Comparison of ENCODE assay signal across 17 cellular contexts in the genomic region with DNA sequence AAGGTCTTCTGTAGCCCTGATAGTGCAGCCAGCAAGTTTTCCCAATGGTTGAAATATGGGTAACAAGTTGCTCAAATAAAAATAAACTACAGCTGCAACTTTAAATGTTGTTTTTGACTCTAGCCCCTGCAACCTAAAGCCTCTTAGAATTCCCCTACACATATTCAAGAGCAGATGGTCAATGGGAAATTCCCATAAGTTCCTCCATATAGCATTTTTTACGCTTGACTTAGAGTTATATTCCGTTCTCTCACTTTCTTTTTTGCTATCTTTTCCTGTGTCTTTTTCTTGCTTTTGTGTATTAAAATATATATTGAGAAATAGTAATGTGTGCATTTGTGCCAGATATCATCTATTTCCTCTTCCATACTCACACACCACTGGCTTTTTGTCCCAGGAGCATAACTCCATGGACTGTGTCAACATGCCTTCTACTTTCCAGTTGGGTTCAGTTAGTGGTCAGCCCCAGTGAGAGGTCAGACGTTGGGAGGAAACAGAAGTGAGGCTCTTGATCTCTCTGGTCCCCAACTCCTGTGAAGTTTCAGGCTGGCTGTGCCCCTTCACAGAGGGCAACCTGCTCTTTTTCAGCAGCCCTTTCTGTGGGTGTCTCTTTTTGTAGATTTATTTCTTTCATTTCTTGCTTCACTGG.
A peak's percentile ranks its signal among the peaks of the same experiment; 100 is the strongest.
DNase-seq lines count a peak whose midpoint lies in the region; ATAC-seq and TF ChIP-seq lines count a peak whose summit lies in the region.
"Had no signal": no experiment of that assay in that cellular context is flagged by ENCODE, and none has a peak within 500 bp of the region (broad histone marks: within the 10 kb centered on the region; RNA-seq: fewer than 3 reads in every experiment).

No MANE protein-coding gene starts in this region.

- DNase-seq in activated T-helper 1 cell treated with anti-CD3 and anti-CD28 coated beads, Interleukin-12 subunit alpha, Interleukin-12 subunit beta, Interleukin-2, Interleukin-4 antibody, amounts not matched to agents 30 ng/mL and 10 ng/mL and 1 ng/mL, durations not matched to agents 14 hours and 24 hours and 36 hours (ENCODE audit: low spot score), result no peak
- DNase-seq in NCI-H69 (lab: John Stamatoyannopoulos, UW) (no peak), ovary (no peak)
- no peak for DNase-seq in activated naive CD4-positive, alpha-beta T cell treated with anti-CD3 and anti-CD28 coated beads, Interleukin-2, amount 50 U/mL, for 72 hours (ENCODE audit: low spot score in 2 of 2)
- no peak for DNase-seq in stimulated activated CD4-positive, alpha-beta T cell treated with anti-CD3 and anti-CD28 coated beads, Interleukin-2, amount 100 ng/mL, for 48 hours
- DNase-seq: activated naive CD4-positive, alpha-beta T cell treated with Interleukin-2 at 50 U/mL for 16 hours; glutamatergic neuron; IMR-90; naive B cell; NCI-H1436; NCI-H524 treated with DMSO at 0.1 percent for 48 hours; T1000 had no signal

- H3K4me3 ChIP-seq in ovary, result no peak overlapping the region
- H3K4me3 ChIP-seq: suprapubic skin had no signal

- ATAC-seq in GM18861 (IDR thresholded peaks at IDR 0.05; ENCODE audit: unreplicated experiment) (peak; percentile 22), GM21447 (IDR thresholded peaks at IDR 0.05; ENCODE audit: unreplicated experiment) (peak; percentile 49), HG03066 (IDR thresholded peaks at IDR 0.05; ENCODE audit: low read depth, unreplicated experiment) (peak; percentile 34)
- no peak for ATAC-seq in activated naive CD4-positive, alpha-beta T cell treated with anti-CD3 and anti-CD28 coated beads, Interleukin-2, amount 50 U/mL, for 72 hours

- peak overlapping the region; percentile 3 for H3K27ac Mint-ChIP-seq in activated T-helper 1 cell treated with anti-CD3 and anti-CD28 coated beads, Interleukin-12 subunit alpha, Interleukin-12 subunit beta, Interleukin-2, Interleukin-4 antibody, amounts not matched to agents 30 ng/mL and 10 ng/mL and 1 ng/mL, durations not matched to agents 14 hours and 24 hours and 36 hours
- H3K27ac Mint-ChIP-seq in activated naive CD4-positive, alpha-beta T cell treated with anti-CD3 and anti-CD28 coated beads, Interleukin-2, amount 50 U/mL, for 72 hours, result no peak overlapping the region
- H3K27ac Mint-ChIP-seq: CD14-positive monocyte had no signal

- no peak for TF ChIP-seq CTCF in ovary (IDR thresholded peaks at IDR 0.05)

- H3K9me3 Mint-ChIP-seq in activated T-helper 1 cell treated with anti-CD3 and anti-CD28 coated beads, Interleukin-12 subunit alpha, Interleukin-12 subunit beta, Interleukin-2, Interleukin-4 antibody, amounts not matched to agents 30 ng/mL and 10 ng/mL and 1 ng/mL, durations not matched to agents 14 hours and 24 hours and 36 hours, result no peaks in the 10 kb centered on the region
- H3K9me3 Mint-ChIP-seq in activated naive CD4-positive, alpha-beta T cell treated with anti-CD3 and anti-CD28 coated beads, Interleukin-2, amount 50 U/mL, for 72 hours, result no peaks in the 10 kb centered on the region
- H3K9me3 Mint-ChIP-seq: CD14-positive monocyte had no signal

- no peaks in the 10 kb centered on the region for H3K36me3 Mint-ChIP-seq in activated T-helper 1 cell treated with anti-CD3 and anti-CD28 coated beads, Interleukin-12 subunit alpha, Interleukin-12 subunit beta, Interleukin-2, Interleukin-4 antibody, amounts not matched to agents 30 ng/mL and 10 ng/mL and 1 ng/mL, durations not matched to agents 14 hours and 24 hours and 36 hours (ENCODE audit: low read depth)
- H3K36me3 Mint-ChIP-seq in activated naive CD4-positive, alpha-beta T cell treated with anti-CD3 and anti-CD28 coated beads, Interleukin-2, amount 50 U/mL, for 72 hours, result no peaks in the 10 kb centered on the region
- H3K36me3 Mint-ChIP-seq: CD14-positive monocyte, naive B cell had no signal

- peaks cover 2% of the 10 kb centered on the region for H3K27me3 Mint-ChIP-seq in activated T-helper 1 cell treated with anti-CD3 and anti-CD28 coated beads, Interleukin-12 subunit alpha, Interleukin-12 subunit beta, Interleukin-2, Interleukin-4 antibody, amounts not matched to agents 30 ng/mL and 10 ng/mL and 1 ng/mL, durations not matched to agents 14 hours and 24 hours and 36 hours (ENCODE audit: insufficient read depth)
- H3K27me3 Mint-ChIP-seq: naive B cell had no signal

- no peak overlapping the region for H3K27ac ChIP-seq in ovary
- H3K27ac ChIP-seq: suprapubic skin had no signal

- H3K4me1 ChIP-seq in ovary (ENCODE audit: insufficient read depth), result no peaks in the 10 kb centered on the region

- WGBS in ovary, 3 donors, result 77 to 84% (median 78%) methylated on average over 3 of the region's 3 CpGs

- peaks cover 76% of the 10 kb centered on the region for H3K4me1 Mint-ChIP-seq in activated T-helper 1 cell treated with anti-CD3 and anti-CD28 coated beads, Interleukin-12 subunit alpha, Interleukin-12 subunit beta, Interleukin-2, Interleukin-4 antibody, amounts not matched to agents 30 ng/mL and 10 ng/mL and 1 ng/mL, durations not matched to agents 14 hours and 24 hours and 36 hours (ENCODE audit: low read depth)
- H3K4me1 Mint-ChIP-seq: CD14-positive monocyte had no signal

- TF ChIP-seq POLR2A in ovary (IDR thresholded peaks at IDR 0.05), result no peak

- no peaks in the 10 kb centered on the region for H3K9me3 ChIP-seq in ovary
- H3K9me3 ChIP-seq: suprapubic skin had no signal

- no peaks in the 10 kb centered on the region for H3K36me3 ChIP-seq in ovary
- H3K36me3 ChIP-seq: suprapubic skin had no signal

- intact Hi-C loops in activated T-helper 1 cell treated with anti-CD3 and anti-CD28 coated beads, Interleukin-12 subunit alpha, Interleukin-12 subunit beta, Interleukin-2, Interleukin-4 antibody, amounts not matched to agents 30 ng/mL and 10 ng/mL and 1 ng/mL, durations not matched to agents 14 hours and 24 hours and 36 hours (cut with micrococcal nuclease), result loop anchor here (10.0 kb wide), 1 partner anchor 173 kb away; no protein-coding TSS in a partner anchor
- intact Hi-C loops in ovary (cut with DNase I), result no loop called here

- no peak overlapping the region for H3K4me3 Mint-ChIP-seq in activated T-helper 1 cell treated with anti-CD3 and anti-CD28 coated beads, Interleukin-12 subunit alpha, Interleukin-12 subunit beta, Interleukin-2, Interleukin-4 antibody, amounts not matched to agents 30 ng/mL and 10 ng/mL and 1 ng/mL, durations not matched to agents 14 hours and 24 hours and 36 hours
- H3K4me3 Mint-ChIP-seq: CD14-positive monocyte had no signal

- no peaks in the 10 kb centered on the region for H3K27me3 ChIP-seq in ovary
- H3K27me3 ChIP-seq: suprapubic skin had no signal

- no peak for TF ChIP-seq EP300 in ovary (IDR thresholded peaks at IDR 0.05)

Comparison
In these comparisons a context has a peak if more than half of its experiments do, and no peak if none do; other contexts are left out.
1. ATAC-seq: peak in GM18861 (single experiment), GM21447 (single experiment) and HG03066 (single experiment); none in activated naive CD4-positive, alpha-beta T cell treated with anti-CD3 and anti-CD28 coated beads, Interleukin-2, amount 50 U/mL, for 72 hours (0 of 2).